8 cellular contexts compared by ENCODE assay signal in the genomic region with DNA sequence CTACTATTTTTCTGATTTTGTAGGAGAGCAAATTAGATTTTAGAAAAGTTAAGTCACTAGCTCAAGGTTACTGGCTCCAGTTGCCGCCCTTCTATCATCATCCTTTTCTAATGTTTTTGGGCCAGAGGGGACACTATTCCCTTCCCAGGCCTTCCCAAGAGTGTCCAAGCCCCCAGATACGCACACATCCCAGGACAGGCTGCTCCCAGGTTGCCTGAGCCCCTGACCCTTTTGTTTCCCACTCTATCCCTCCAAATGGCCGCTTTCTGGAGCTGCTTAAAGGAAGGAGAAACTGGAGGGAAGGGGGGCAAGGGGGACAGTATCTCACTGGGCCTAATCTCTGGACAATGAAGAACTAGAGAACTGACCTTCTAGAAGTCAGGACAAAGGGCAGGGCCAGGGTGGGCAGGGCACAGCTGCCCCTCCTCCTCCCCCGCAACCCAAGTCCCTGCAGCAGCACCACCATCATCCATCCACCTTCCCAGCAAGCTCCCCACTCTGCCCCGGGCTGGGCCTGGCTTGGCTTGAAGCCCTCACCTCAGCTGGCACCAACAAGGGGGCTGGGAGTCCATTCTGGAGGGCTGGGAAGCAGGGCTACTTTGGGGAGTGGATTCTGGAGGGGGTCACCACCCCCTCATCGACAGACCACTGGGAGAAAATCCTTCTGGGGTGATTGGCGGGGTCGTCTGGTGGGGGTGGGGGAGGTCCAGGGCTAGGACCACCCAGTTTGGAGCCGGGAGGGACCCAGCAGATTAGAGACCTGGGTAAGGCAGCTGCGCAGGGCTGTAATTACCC. TPM values are rescaled to one million over a fixed set of nuclear protein-coding genes. Genes with fewer than 3 reads are reported as not detected.
DNase-seq lines count a peak whose midpoint lies in the region; ATAC-seq and TF ChIP-seq lines count a peak whose summit lies in the region.

No MANE protein-coding gene starts in this region.

- H3K4me1 ChIP-seq in KMS-11 (ENCODE audit: low read depth, poor library complexity, severe bottlenecking) = peaks cover 58% of the 10 kb centered on the region
- peaks cover 48% of the 10 kb centered on the region for H3K4me1 ChIP-seq in mammary epithelial cell (ENCODE audit: insufficient read depth, low read length)
- peaks cover 15 to 35% of the 10 kb centered on the region in 2 donors for H3K4me1 ChIP-seq in uterus

- H3K27ac Mint-ChIP-seq in memory B cell = peak overlapping the region; percentile 97

- H3K79me2 ChIP-seq in KMS-11 (ENCODE audit: insufficient read depth, low read depth) (peaks cover 44% of the 10 kb centered on the region), mammary epithelial cell (ENCODE audit: insufficient read depth, low read length) (peaks cover 49% of the 10 kb centered on the region)

- no peaks in the 10 kb centered on the region for H3K9me3 Mint-ChIP-seq in memory B cell

- ATAC-seq in memory B cell (ENCODE audit: low read depth) = no peak

- peaks cover 45% of the 10 kb centered on the region for H3K4me1 Mint-ChIP-seq in memory B cell

- H3K36me3 ChIP-seq in KMS-11 (ENCODE audit: insufficient read depth) (no peaks in the 10 kb centered on the region), mammary epithelial cell (ENCODE audit: insufficient read depth, low read length) (peaks cover 4% of the 10 kb centered on the region), uterus (no peaks in the 10 kb centered on the region)

- CTCF ChIA-PET in mammary epithelial cell (lab: Charles Lee; ENCODE audit: low non-redundant PET) = no interaction called here

- H3K36me3 Mint-ChIP-seq in memory B cell = no peaks in the 10 kb centered on the region

- dilution Hi-C loops in mammary epithelial cell (cut with HindIII; ENCODE audit: low sequenced_read_pairs) = no loop called here

- no peaks in the 10 kb centered on the region for H3K27me3 Mint-ChIP-seq in memory B cell

- H3K4me3 Mint-ChIP-seq in memory B cell = peak overlapping the region; percentile 90

- DNase-seq in AG09309 (ENCODE audit: low read depth) = no peak
- no peak for DNase-seq in mammary epithelial cell
- no peak for DNase-seq in memory B cell (ENCODE audit: low spot score in 2 of 2)
- DNase-seq in uterus = peak; percentile 44 to 53
- no peak for DNase-seq in NOMO-1 treated with dmso at 0.1 percent for 144 hours (lab: John Stamatoyannopoulos, UW; ENCODE audit: unreplicated experiment)
- DNase-seq in 8988T = no peak
- no peak for DNase-seq in dedifferentiated amniotic fluid mesenchymal stem cell (ENCODE audit: extremely low spot score)

- intact Hi-C loops in mammary epithelial cell (cut with micrococcal nuclease) = no loop called here
- intact Hi-C loops in uterus (cut with DNase I; ENCODE audit: low total_unique reads) = loop anchor here (10.0 kb wide), 1 partner anchor 130 kb away; no protein-coding TSS in a partner anchor

- H3K9ac ChIP-seq in KMS-11 (peak overlapping the region; percentile 95), mammary epithelial cell (ENCODE audit: insufficient read depth, low read length) (peak overlapping the region; percentile 89)

- H4K20me1 ChIP-seq in KMS-11 (ENCODE audit: insufficient read depth) (no peaks in the 10 kb centered on the region), mammary epithelial cell (ENCODE audit: insufficient read depth, low read length) (no peaks in the 10 kb centered on the region)

- peak overlapping the region; percentile 97 for H3K4me2 ChIP-seq in KMS-11
- peak overlapping the region; percentile 84 for H3K4me2 ChIP-seq in mammary epithelial cell (ENCODE audit: insufficient read depth, low read depth, low read length)

- H3K27ac ChIP-seq in KMS-11 (peak overlapping the region; percentile 81), mammary epithelial cell (ENCODE audit: insufficient read depth, low read depth, low read length) (peak overlapping the region; percentile 84), uterus (peak overlapping the region; percentile 100)

- H3K27me3 ChIP-seq in KMS-11 (ENCODE audit: insufficient read depth, low read depth) (no peaks in the 10 kb centered on the region), mammary epithelial cell (ENCODE audit: insufficient read depth, low read length) (no peaks in the 10 kb centered on the region), uterus (no peaks in the 10 kb centered on the region)

- peak overlapping the region; percentile 99 for H3K4me3 ChIP-seq in AG09309 (ENCODE audit: control insufficient read depth, low read depth, low read length)
- H3K4me3 ChIP-seq in KMS-11 (IDR thresholded peaks at IDR 0.05; ENCODE audit: insufficient read depth, low read depth, low read length) = peak overlapping the region; percentile 70
- H3K4me3 ChIP-seq in mammary epithelial cell (replicated peaks in 1 of 3; ENCODE audit: insufficient read depth in 1 of 3, low read depth in 2 of 3, low read length in 3 of 3) = peak overlapping the region; percentile 59 to 95 (median 84)
- peak overlapping the region; percentile 63 to 99 for H3K4me3 ChIP-seq in uterus

- H2AFZ ChIP-seq in KMS-11 (ENCODE audit: low read depth) = peak overlapping the region; percentile 73
- H2AFZ ChIP-seq in mammary epithelial cell (ENCODE audit: low read depth, low read length) = peak overlapping the region; percentile 70

- TF ChIP-seq CTCF in AG09309 (IDR thresholded peaks at IDR 0.05; ENCODE audit: control insufficient read depth, insufficient read depth, low read depth, low read length, missing control alignments) = no peak
- no peak for TF ChIP-seq CTCF in KMS-11 (conservative IDR thresholded peaks at IDR 0.05; ENCODE audit: low read depth, low read length)
- TF ChIP-seq CTCF in mammary epithelial cell (conservative IDR thresholded peaks at IDR 0.05 in 1 of 2, IDR thresholded peaks at IDR 0.05 in 1 of 2; ENCODE audit: extremely low read depth in 1 of 2, insufficient read depth in 1 of 2, low read depth in 1 of 2, low read length in 2 of 2) = no peak
- TF ChIP-seq CTCF in uterus (IDR thresholded peaks at IDR 0.05) = no peak

- 52% methylated on average over 6 of the region's 10 CpGs for WGBS in mammary epithelial cell (ENCODE audit: low coverage, missing lambda C conversion rate)

- TSS peak; percentile 41 for BruUV-seq in mammary epithelial cell (replicated peaks; lab: Mats Ljungman, UMichigan)

- TF ChIP-seq POLR2A in uterus (IDR thresholded peaks at IDR 0.05) = no peak

- in situ Hi-C loops in mammary epithelial cell (cut with MboI; ENCODE audit: low sequenced_read_pairs in 2 of 2) = no loop called here

- H3K9me3 ChIP-seq in mammary epithelial cell (replicated peaks; ENCODE audit: insufficient read depth, low read length) (no peaks in the 10 kb centered on the region), uterus (no peaks in the 10 kb centered on the region)

RNA-seq across cellular contexts. Expression of a gene that starts 1.0 kb away (rescaled TPM):
- total RNA-seq in mammary epithelial cell (100 to 1,000 TPM in 1 of 2 donors, 10 to 100 TPM in 1; 99.4 to 331 TPM), uterus (100 to 1,000 TPM in 1 of 4 donors, 10 to 100 TPM in 3; 53.5 to 115 (median 77.3) TPM)
- 129 TPM for polyA plus RNA-seq in mammary epithelial cell
- 116 TPM for polyA minus RNA-seq in mammary epithelial cell

RNA-seq across cellular contexts. Expression of a gene that starts 5.7 kb away (rescaled TPM):
- total RNA-seq in mammary epithelial cell (10 to 100 TPM; 73.2 to 96.5 TPM), uterus (10 to 100 TPM; 10.6 to 70.6 (median 38.1) TPM)
- 107 TPM for polyA plus RNA-seq in mammary epithelial cell
- polyA minus RNA-seq in mammary epithelial cell = 41.7 TPM

RNA-seq across cellular contexts. Expression of a gene that starts 29.9 kb away (rescaled TPM):
- total RNA-seq in mammary epithelial cell = 10 to 100 TPM in 1 of 2 donors, under 1 TPM in 1; 0.94 to 13.3 TPM
- polyA plus RNA-seq in mammary epithelial cell = 0.28 TPM
- not detected for polyA minus RNA-seq in mammary epithelial cell
- 10 to 100 TPM in 1 of 4 donors, 1 to 10 TPM in 3; 1.2 to 16.6 (median 5.8) TPM for total RNA-seq in uterus

Comparison
In these comparisons a context has a peak if more than half of its experiments do, and no peak if none do; other contexts are left out.
1. DNase-seq: peak in uterus (2 of 2); none in AG09309 (single experiment), mammary epithelial cell (single experiment), memory B cell (0 of 2), NOMO-1 treated with dmso at 0.1 percent for 144 hours (single experiment), 8988T (single experiment) and dedifferentiated amniotic fluid mesenchymal stem cell (single experiment).
2. Peak in every context shown above with its lines, with median percentiles within 50 percentile points of each other: H3K4me3 ChIP-seq and H3K27ac ChIP-seq.